In the genomic region with DNA sequence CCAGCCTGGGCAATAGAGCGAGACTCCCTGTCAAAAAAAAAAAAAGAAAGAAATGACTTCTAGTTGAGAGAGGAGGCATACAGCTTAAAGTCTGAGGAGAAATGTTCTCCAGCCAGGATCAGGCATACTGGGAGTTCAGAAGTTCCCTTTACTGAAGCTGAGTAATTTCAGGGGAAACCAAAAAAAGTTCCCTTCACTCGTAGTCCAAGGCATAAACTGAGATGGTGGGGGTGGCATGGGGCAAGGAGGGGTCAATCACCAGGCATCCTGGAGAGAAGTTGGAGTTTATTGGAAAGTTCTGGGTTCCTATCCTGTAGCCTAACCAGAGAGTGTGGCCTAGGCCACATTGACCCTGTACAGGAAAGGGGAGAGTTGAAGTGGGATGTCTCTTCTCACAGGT, we compare ENCODE assay signal across 12 cellular contexts. TPM values are rescaled to one million over a fixed set of nuclear protein-coding genes. Genes with fewer than 3 reads are reported as not detected.
DNase-seq lines count a peak whose midpoint lies in the region; ATAC-seq and TF ChIP-seq lines count a peak whose summit lies in the region.
"Had no signal": no experiment of that assay in that cellular context is flagged by ENCODE, and none has a peak within 500 bp of the region (broad histone marks: within the 10 kb centered on the region; RNA-seq: fewer than 3 reads in every experiment).

No MANE protein-coding gene starts in this region.

- in situ Hi-C loops in ACHN (cut with HindIII; ENCODE audit: low pct_ligation_motif_present, low pct_unique_long_range_greater_than_20kb, low sequenced_read_pairs), result no loop called here

- peaks cover 0 to 1% (median 0%) of the 10 kb centered on the region in 8 donors for H3K9me3 Mint-ChIP-seq in CD4-positive, alpha-beta memory T cell
- no peaks in the 10 kb centered on the region for H3K9me3 Mint-ChIP-seq in progenitor cell of endocrine pancreas (ENCODE audit: low read depth)

- POLR2A ChIA-PET in CD4-positive, alpha-beta memory T cell (lab: Charles Lee; ENCODE audit: partially characterized antibody), result interaction anchor here (1.1 to 4.1 kb wide), 2 partner anchors 12 to 59 kb away, joined by 3 to 33 read pairs; a partner anchor contains a TSS

- no peak overlapping the region for H3K27ac ChIP-seq in CD4-positive, alpha-beta memory T cell (ENCODE audit: low read depth, low read length)
- H3K27ac ChIP-seq in RWPE2 (ENCODE audit: poor library complexity, severe bottlenecking), result peak overlapping the region; percentile 87
- H3K27ac ChIP-seq in skeletal muscle tissue (ENCODE audit: low read depth, low read length), result peak overlapping the region; percentile 69

- H3K4me1 ChIP-seq in CD4-positive, alpha-beta memory T cell (ENCODE audit: insufficient read depth, low read length), result peaks cover 21% of the 10 kb centered on the region
- peaks cover 28% of the 10 kb centered on the region for H3K4me1 ChIP-seq in RWPE2 (ENCODE audit: insufficient read depth, poor library complexity, severe bottlenecking)
- H3K4me1 ChIP-seq in skeletal muscle tissue (ENCODE audit: control insufficient read depth in 3 of 3, insufficient read depth in 3 of 3, low read length in 3 of 3), result peaks cover 12 to 16% (median 13%) of the 10 kb centered on the region in 3 donors

- H3K27ac Mint-ChIP-seq in CD4-positive, alpha-beta memory T cell, result peak overlapping the region in 6 of 7 donors; percentile 15 to 84 (median 74)
- no peak overlapping the region for H3K27ac Mint-ChIP-seq in progenitor cell of endocrine pancreas
- H3K27ac Mint-ChIP-seq: activated CD8-positive, alpha-beta memory T cell treated with anti-CD3 and anti-CD28 coated beads, Interleukin-2, amount 10 ng/mL, durations not matched to agents 7 days and 5 days had no signal

- H3K36me3 ChIP-seq in CD4-positive, alpha-beta memory T cell (ENCODE audit: insufficient read depth, low read length), result no peaks in the 10 kb centered on the region
- H3K36me3 ChIP-seq in RWPE2 (ENCODE audit: low read depth), result peaks cover 25% of the 10 kb centered on the region
- peaks cover 6 to 8% (median 8%) of the 10 kb centered on the region in 3 donors for H3K36me3 ChIP-seq in skeletal muscle tissue (ENCODE audit: control insufficient read depth in 3 of 3, insufficient read depth in 3 of 3, low read length in 3 of 3)
- H3K36me3 ChIP-seq in MG63, result peaks cover 15% of the 10 kb centered on the region

- no peak for ATAC-seq in RWPE2 (ENCODE audit: low read depth)
- ATAC-seq: activated CD8-positive, alpha-beta memory T cell treated with anti-CD3 and anti-CD28 coated beads, Interleukin-2, amount 10 ng/mL, durations not matched to agents 7 days and 5 days had no signal

- H3K27me3 ChIP-seq in CD4-positive, alpha-beta memory T cell (ENCODE audit: insufficient read depth, low read length), result no peaks in the 10 kb centered on the region
- H3K27me3 ChIP-seq in RWPE2 (ENCODE audit: insufficient read depth, poor library complexity, severe bottlenecking) (no peaks in the 10 kb centered on the region), skeletal muscle tissue (ENCODE audit: control insufficient read depth in 3 of 3, insufficient read depth in 3 of 3, low read length in 3 of 3) (no peaks in the 10 kb centered on the region), MG63 (no peaks in the 10 kb centered on the region)

- no peak for DNase-seq in CD4-positive, alpha-beta memory T cell
- DNase-seq in RWPE2 (ENCODE audit: low spot score), result no peak
- DNase-seq in fibroblast of peridontal ligament (ENCODE audit: extremely low read depth), result peak; percentile 24
- DNase-seq in MG63, result no peak
- DNase-seq in hepatic stellate cell (ENCODE audit: low spot score), result no peak
- no peak for DNase-seq in ACHN
- no peak for DNase-seq in progenitor cell of endocrine pancreas (ENCODE audit: low spot score, unreplicated experiment)
- DNase-seq: activated CD8-positive, alpha-beta memory T cell treated with anti-CD3 and anti-CD28 coated beads, Interleukin-2, amount 10 ng/mL, durations not matched to agents 7 days and 5 days; left colon; NCI-H446; SW 1271 had no signal

- intact Hi-C loops in CD4-positive, alpha-beta memory T cell (cut with micrococcal nuclease), result loop anchor here (1.0 kb wide), 1 partner anchor 12 kb away; a partner anchor contains a TSS

- H3K4me3 Mint-ChIP-seq in CD4-positive, alpha-beta memory T cell, result peak overlapping the region in 1 of 8 donors; percentile 14
- no peak overlapping the region for H3K4me3 Mint-ChIP-seq in progenitor cell of endocrine pancreas (ENCODE audit: low read depth)
- H3K4me3 Mint-ChIP-seq: activated CD8-positive, alpha-beta memory T cell treated with anti-CD3 and anti-CD28 coated beads, Interleukin-2, amount 10 ng/mL, durations not matched to agents 7 days and 5 days had no signal

- no peak overlapping the region for H3K9ac ChIP-seq in skeletal muscle tissue (ENCODE audit: low read depth in 1 of 3, low read length in 3 of 3)

- CTCF ChIA-PET in CD4-positive, alpha-beta memory T cell (lab: Charles Lee; ENCODE audit: partially characterized antibody), result interaction anchor here (1.5 to 2.5 kb wide), 2 partner anchors 10 to 12 kb away, joined by 7 to 10 read pairs; a partner anchor contains a TSS

- H3K9me3 ChIP-seq in CD4-positive, alpha-beta memory T cell (ENCODE audit: control insufficient read depth in 1 of 2, low read length in 2 of 2), result no peaks in the 10 kb centered on the region
- no peaks in the 10 kb centered on the region for H3K9me3 ChIP-seq in RWPE2 (ENCODE audit: severe bottlenecking)
- H3K9me3 ChIP-seq in skeletal muscle tissue (ENCODE audit: control insufficient read depth in 3 of 3, low read length in 3 of 3), result no peaks in the 10 kb centered on the region
- no peaks in the 10 kb centered on the region for H3K9me3 ChIP-seq in MG63

- TF ChIP-seq CTCF in RWPE2 (IDR thresholded peaks at IDR 0.05; ENCODE audit: poor library complexity, severe bottlenecking), result no peak
- no peak for TF ChIP-seq CTCF in progenitor cell of endocrine pancreas (IDR thresholded peaks at IDR 0.05; ENCODE audit: unreplicated experiment)

- H3K4me3 ChIP-seq in CD4-positive, alpha-beta memory T cell (ENCODE audit: low read length in 2 of 2), result no peak overlapping the region
- H3K4me3 ChIP-seq in RWPE2 (ENCODE audit: severe bottlenecking) (no peak overlapping the region), skeletal muscle tissue (ENCODE audit: low read length in 3 of 3) (no peak overlapping the region), MG63 (no peak overlapping the region)

- peaks cover 11 to 32% (median 23%) of the 10 kb centered on the region in 4 donors for H3K4me1 Mint-ChIP-seq in CD4-positive, alpha-beta memory T cell
- H3K4me1 Mint-ChIP-seq in progenitor cell of endocrine pancreas (ENCODE audit: low read depth), result peaks cover 9% of the 10 kb centered on the region

- peaks cover 5 to 8% of the 10 kb centered on the region in 2 donors for H3K36me3 Mint-ChIP-seq in CD4-positive, alpha-beta memory T cell
- H3K36me3 Mint-ChIP-seq in progenitor cell of endocrine pancreas (ENCODE audit: insufficient read depth), result peaks cover 8% of the 10 kb centered on the region

- H3K27me3 Mint-ChIP-seq in CD4-positive, alpha-beta memory T cell, result no peaks in the 10 kb centered on the region
- H3K27me3 Mint-ChIP-seq in progenitor cell of endocrine pancreas, result no peaks in the 10 kb centered on the region
- H3K27me3 Mint-ChIP-seq: activated CD8-positive, alpha-beta memory T cell treated with anti-CD3 and anti-CD28 coated beads, Interleukin-2, amount 10 ng/mL, durations not matched to agents 7 days and 5 days had no signal

RNA-seq across cellular contexts. Expression of a gene that starts 5.9 kb away (rescaled TPM):
- 10 to 100 TPM; 75.7 to 77.7 TPM for total RNA-seq in CD4-positive, alpha-beta memory T cell
- 100 to 1,000 TPM; 124 to 177 TPM for polyA plus RNA-seq in CD4-positive, alpha-beta memory T cell
- total RNA-seq in skeletal muscle tissue, result 89.2 TPM
- 74.0 and 247 TPM in 2 replicates for total RNA-seq in MG63 (2014; rRNA removed; shearing (Covaris generic); ENCODE audit: low replicate concordance)
- total RNA-seq in progenitor cell of endocrine pancreas, result 130 TPM in 2 replicates

RNA-seq across cellular contexts. Expression of a gene that starts 12.4 kb away (rescaled TPM):
- 100 to 1,000 TPM; 111 to 114 TPM for total RNA-seq in CD4-positive, alpha-beta memory T cell
- 10 to 100 TPM; 73.2 to 75.4 TPM for polyA plus RNA-seq in CD4-positive, alpha-beta memory T cell
- total RNA-seq in skeletal muscle tissue, result 18.3 TPM
- 22.7 and 30.3 TPM in 2 replicates for total RNA-seq in MG63 (2014; rRNA removed; shearing (Covaris generic); ENCODE audit: low replicate concordance)
- total RNA-seq in progenitor cell of endocrine pancreas, result 55.1 and 56.6 TPM in 2 replicates

RNA-seq across cellular contexts. Expression of a gene that starts 59.5 kb away (rescaled TPM):
- total RNA-seq in CD4-positive, alpha-beta memory T cell, result 100 to 1,000 TPM; 246 to 269 TPM
- polyA plus RNA-seq in CD4-positive, alpha-beta memory T cell, result 100 to 1,000 TPM; 616 to 784 TPM
- total RNA-seq in skeletal muscle tissue (291 TPM), progenitor cell of endocrine pancreas (289 and 301 TPM in 2 replicates)
- total RNA-seq in MG63 (2014; rRNA removed; shearing (Covaris generic); ENCODE audit: low replicate concordance), result 495 and 617 TPM in 2 replicates

RNA-seq across cellular contexts. Expression of a gene that starts 59.9 kb away (rescaled TPM):
- 10 to 100 TPM; 38.0 to 39.0 TPM for total RNA-seq in CD4-positive, alpha-beta memory T cell
- 10 to 100 TPM; 27.8 to 37.8 TPM for polyA plus RNA-seq in CD4-positive, alpha-beta memory T cell
- 8.9 TPM for total RNA-seq in skeletal muscle tissue
- 22.3 and 22.6 TPM in 2 replicates for total RNA-seq in MG63 (2014; rRNA removed; shearing (Covaris generic); ENCODE audit: low replicate concordance)
- total RNA-seq in progenitor cell of endocrine pancreas, result 18.0 and 18.8 TPM in 2 replicates
